In the genomic region with DNA sequence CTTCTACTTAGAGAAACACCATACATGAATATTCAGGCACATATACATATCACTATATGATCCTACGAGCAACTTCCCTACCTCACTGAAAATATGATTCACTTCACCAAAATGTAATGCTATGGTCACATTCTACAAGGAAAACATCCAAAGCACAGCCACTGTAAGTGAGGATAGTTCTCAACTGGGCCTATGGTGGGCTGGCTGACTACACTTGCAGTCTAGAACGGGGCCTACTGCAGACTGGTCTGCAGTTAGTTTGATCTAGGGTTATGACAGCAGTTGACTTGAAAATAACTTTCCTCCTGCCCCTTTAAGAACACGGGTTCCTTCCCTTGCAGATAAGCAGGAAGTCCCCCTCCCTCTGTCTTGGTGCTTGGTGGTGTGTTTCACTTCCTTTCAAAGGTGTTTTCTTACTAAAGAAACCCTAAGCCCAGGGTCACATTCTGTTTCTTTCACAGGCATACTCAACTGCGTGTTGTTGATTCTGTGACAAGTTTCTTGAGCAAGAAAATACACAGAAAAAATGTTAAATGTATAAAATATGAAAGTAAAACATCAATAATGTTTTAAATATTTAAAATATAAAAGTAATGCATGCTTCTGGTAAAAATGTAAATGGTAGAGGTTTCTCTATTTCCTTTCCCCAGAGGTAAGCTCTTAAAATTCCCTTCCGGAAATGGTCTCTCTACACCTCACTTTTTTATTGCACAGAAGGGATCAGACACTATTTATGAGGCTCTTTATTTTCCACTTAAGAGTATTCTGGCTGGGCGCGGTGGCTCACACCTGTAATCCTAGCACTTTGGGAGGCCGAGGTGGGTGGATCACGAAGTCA, we compare ENCODE assay signal across 8 cellular contexts. TPM values are rescaled to one million over a fixed set of nuclear protein-coding genes. Genes with fewer than 3 reads are reported as not detected.
DNase-seq lines count a peak whose midpoint lies in the region; ATAC-seq and TF ChIP-seq lines count a peak whose summit lies in the region.

No MANE protein-coding gene starts in this region.

- H3K9me3 ChIP-seq in esophagus (ENCODE audit: control insufficient read depth in 2 of 2, insufficient read depth in 1 of 2, low read depth in 1 of 2, low read length in 1 of 2) (no peaks in the 10 kb centered on the region), osteoblast (ENCODE audit: low read depth, low read length) (no peaks in the 10 kb centered on the region)

- H4K20me1 ChIP-seq in osteoblast (ENCODE audit: insufficient read depth, low read length), result no peaks in the 10 kb centered on the region

- H3K27ac ChIP-seq in esophagus (ENCODE audit: low read depth in 2 of 2, low read length in 1 of 2), result peak overlapping the region; percentile 70 to 84
- H3K27ac ChIP-seq in osteoblast (ENCODE audit: low read depth, low read length), result peak overlapping the region; percentile 84

- in situ Hi-C loops in GM13977 (cut with MboI; ENCODE audit: low pct_unique_long_range_greater_than_20kb, low sequenced_read_pairs, unreplicated experiment), result loop anchor here (10.0 kb wide), 2 partner anchors 128 to 538 kb away; no protein-coding TSS in a partner anchor
- in situ Hi-C loops in KBM-7 (cut with MboI; ENCODE audit: low pct_unique_long_range_greater_than_20kb, low sequenced_read_pairs), result loop anchor here (25.0 kb wide), 1 partner anchor 530 kb away; no protein-coding TSS in a partner anchor

- H3K4me3 ChIP-seq in esophagus (ENCODE audit: low read depth in 1 of 2, low read length in 2 of 2), result no peak overlapping the region
- H3K4me3 ChIP-seq in osteoblast (ENCODE audit: insufficient read depth, low read length), result no peak overlapping the region

- peak; percentile 84 for DNase-seq in GM13977 (ENCODE audit: low spot score)
- DNase-seq in KBM-7, result peak; percentile 92
- no peak for DNase-seq in activated B cell treated with CpG ODN at 0.5 μM for 24 hours
- peak; percentile 74 for DNase-seq in osteoblast (ENCODE audit: insufficient read length, low spot score, missing footprints)
- no peak for DNase-seq in NCI-H2171 (lab: John Stamatoyannopoulos, UW)
- no peak for DNase-seq in islet precursor cell

- no peaks in the 10 kb centered on the region for H3K36me3 ChIP-seq in esophagus (ENCODE audit: control insufficient read depth in 2 of 2, insufficient read depth in 2 of 2, low read length in 1 of 2)
- no peaks in the 10 kb centered on the region for H3K36me3 ChIP-seq in osteoblast (ENCODE audit: insufficient read depth, low read length)

- H3K27ac Mint-ChIP-seq in activated B cell treated with CpG ODN at 0.5 μM for 24 hours, result peak overlapping the region; percentile 96

- H3K27me3 Mint-ChIP-seq in activated B cell treated with CpG ODN at 0.5 μM for 24 hours, result no peaks in the 10 kb centered on the region

- 62% methylated on average over 9 of the region's 9 CpGs for WGBS in esophagus, 2 donors

- no peaks in the 10 kb centered on the region for H3K79me2 ChIP-seq in osteoblast (ENCODE audit: insufficient read depth, low read length)

- CTCF ChIA-PET in activated B cell treated with CpG ODN at 0.5 μM for 24 hours (lab: Charles Lee), result interaction anchor here (1.4 to 3.3 kb wide), 6 partner anchors 10 to 531 kb away, joined by 3 to 23 read pairs (median 11); partner anchors contain the start of gene TMSB4X

- POLR2A ChIA-PET in activated B cell treated with CpG ODN at 0.5 μM for 24 hours (lab: Charles Lee), result interaction anchor here (0.5 to 14.8 kb wide), 20 partner anchors 9 to 531 kb away, joined by 3 to 931 read pairs (median 7); partner anchors contain the start of gene TMSB4X

- ATAC-seq in GM21825 (IDR thresholded peaks at IDR 0.05; ENCODE audit: unreplicated experiment) (peak; percentile 64), activated B cell treated with CpG ODN at 0.5 μM for 24 hours (ENCODE audit: low read depth) (peak; percentile 74)

- no peaks in the 10 kb centered on the region for H3K36me3 Mint-ChIP-seq in activated B cell treated with CpG ODN at 0.5 μM for 24 hours (ENCODE audit: low read depth)

- intact Hi-C loops in activated B cell treated with CpG ODN at 0.5 μM for 24 hours (cut with micrococcal nuclease), result loop anchor here (1.0 to 5.0 kb wide), 2 partner anchors 16 to 775 kb away; partner anchors contain the start of genes OFD1 and TRAPPC2

- H3K27me3 ChIP-seq in esophagus (ENCODE audit: control insufficient read depth in 1 of 2, insufficient read depth in 2 of 2, low read length in 2 of 2), result no peaks in the 10 kb centered on the region
- no peaks in the 10 kb centered on the region for H3K27me3 ChIP-seq in osteoblast (ENCODE audit: insufficient read depth, low read length)

- H3K4me1 Mint-ChIP-seq in activated B cell treated with CpG ODN at 0.5 μM for 24 hours, result peaks cover 80% of the 10 kb centered on the region

- H2AFZ ChIP-seq in osteoblast (ENCODE audit: low read length), result peak overlapping the region; percentile 78

- TF ChIP-seq CTCF in GM13977 (IDR thresholded peaks at IDR 0.05; ENCODE audit: extremely low read depth, insufficient read depth, missing control alignments) (no peak), activated B cell treated with CpG ODN at 0.5 μM for 24 hours (IDR thresholded peaks at IDR 0.05) (no peak), osteoblast (IDR thresholded peaks at IDR 0.05; ENCODE audit: extremely low read depth, low read depth, low read length) (no peak)

- peak overlapping the region; percentile 34 for H3K4me2 ChIP-seq in osteoblast (ENCODE audit: insufficient read depth, low read length)

- peak overlapping the region; percentile 79 for H3K4me3 Mint-ChIP-seq in activated B cell treated with CpG ODN at 0.5 μM for 24 hours

- H3K4me1 ChIP-seq in esophagus (ENCODE audit: control insufficient read depth in 2 of 2, insufficient read depth in 2 of 2, low read length in 1 of 2), result peaks cover 5 to 6% of the 10 kb centered on the region in 2 donors
- H3K4me1 ChIP-seq in osteoblast (ENCODE audit: insufficient read depth, low read length), result peaks cover 15% of the 10 kb centered on the region

- H3K9me3 Mint-ChIP-seq in activated B cell treated with CpG ODN at 0.5 μM for 24 hours, result no peaks in the 10 kb centered on the region

RNA-seq across cellular contexts. Expression of gene TMSB4X, which starts 18.0 kb away (rescaled TPM):
- total RNA-seq in activated B cell treated with CpG ODN at 0.5 μM for 24 hours, result 5,922 and 6,273 TPM in 2 replicates
- polyA plus RNA-seq in esophagus, result 1,000 to 10,000 TPM; 1,322 to 1,747 TPM
- 5,120 and 5,652 TPM in 2 replicates for total RNA-seq in osteoblast

RNA-seq across cellular contexts. Expression of gene TLR8, which starts 50.5 kb away (rescaled TPM):
- total RNA-seq in activated B cell treated with CpG ODN at 0.5 μM for 24 hours, result 0.20 and 0.22 TPM in 2 replicates
- polyA plus RNA-seq in esophagus, result under 1 TPM; 0.02 to 0.08 TPM
- total RNA-seq in osteoblast, result under 0.01 TPM in 1 of 2 replicates, not detected in the other

Comparison
In these comparisons a context has a peak if more than half of its experiments do, and no peak if none do; other contexts are left out.
1. DNase-seq: peak in GM13977 (single experiment), KBM-7 (single experiment) and osteoblast (single experiment); none in activated B cell treated with CpG ODN at 0.5 μM for 24 hours (single experiment), NCI-H2171 (single experiment) and islet precursor cell (single experiment).